7 cellular contexts compared by ENCODE assay signal in genomic region chr13:77345150-77345780, GRCh38. TPM values are rescaled to one million over a fixed set of nuclear protein-coding genes. Genes with fewer than 3 reads are reported as not detected.
DNase-seq lines count a peak whose midpoint lies in the region; ATAC-seq and TF ChIP-seq lines count a peak whose summit lies in the region.

No MANE protein-coding gene starts in this region.

- DNase-seq in NCI-H2107 (lab: John Stamatoyannopoulos, UW), result peak; percentile 41
- no peak for DNase-seq in left lung
- DNase-seq in activated gamma-delta T cell treated with Interleukin-2 at 50 U/mL for 16 hours, result no peak
- no peak for DNase-seq in omental fat pad (ENCODE audit: low spot score)
- DNase-seq in tibial nerve (ENCODE audit: low spot score in 2 of 2), result no peak

- TF ChIP-seq EP300 in tibial nerve (IDR thresholded peaks at IDR 0.05), result no peak

- H3K27ac ChIP-seq in left lung, result no peak overlapping the region
- no peak overlapping the region for H3K27ac ChIP-seq in tibial nerve

- no peaks in the 10 kb centered on the region for H3K36me3 ChIP-seq in left lung
- H3K36me3 ChIP-seq in tibial nerve, result no peaks in the 10 kb centered on the region

- intact Hi-C loops in left lung (cut with DNase I), result no loop called here

- H3K27me3 ChIP-seq in left lung, result no peaks in the 10 kb centered on the region
- no peaks in the 10 kb centered on the region for H3K27me3 ChIP-seq in tibial nerve

- no peak for TF ChIP-seq POLR2A in tibial nerve (IDR thresholded peaks at IDR 0.05)

- ATAC-seq in GM19035 (IDR thresholded peaks at IDR 0.05; ENCODE audit: unreplicated experiment) (peak; percentile 62), HG02884 (IDR thresholded peaks at IDR 0.05; ENCODE audit: unreplicated experiment) (peak; percentile 70), left lung (peak; percentile 31), omental fat pad (ENCODE audit: low FRiP score) (no peak)

- H3K9me3 ChIP-seq in left lung (no peaks in the 10 kb centered on the region), tibial nerve (no peaks in the 10 kb centered on the region)

- H3K4me1 ChIP-seq in left lung (peaks cover 0 to 17% of the 10 kb centered on the region in 2 donors), tibial nerve (no peaks in the 10 kb centered on the region)

- TF ChIP-seq CTCF in left lung (IDR thresholded peaks at IDR 0.05), result no peak
- TF ChIP-seq CTCF in omental fat pad (IDR thresholded peaks at IDR 0.05), result no peak
- TF ChIP-seq CTCF in tibial nerve (IDR thresholded peaks at IDR 0.05), result no peak

- no peak overlapping the region for H3K4me3 ChIP-seq in left lung
- no peak overlapping the region for H3K4me3 ChIP-seq in tibial nerve

- WGBS in tibial nerve, 2 donors, result 75 to 78% methylated on average over 2 of the region's 2 CpGs

RNA-seq across cellular contexts. Expression of gene MYCBP2, which starts 18.4 kb away (rescaled TPM):
- total RNA-seq in left lung (100 to 1,000 TPM in 1 of 2 donors, 10 to 100 TPM in 1; 72.9 to 105 TPM), omental fat pad (100 to 1,000 TPM; 152 to 277 (median 223) TPM), tibial nerve (100 to 1,000 TPM; 274 to 342 (median 305) TPM)
